Comparison of ENCODE assay signal across 15 cellular contexts in genomic region chr1:230760360-230760827, GRCh38. TPM values are rescaled to one million over a fixed set of nuclear protein-coding genes. Genes with fewer than 3 reads are reported as not detected.
DNase-seq lines count a peak whose midpoint lies in the region; ATAC-seq, FAIRE-seq and TF ChIP-seq lines count a peak whose summit lies in the region.
"Had no signal": no experiment of that assay in that cellular context is flagged by ENCODE, and none has a peak within 500 bp of the region (broad histone marks: within the 10 kb centered on the region; RNA-seq: fewer than 3 reads in every experiment).

No MANE protein-coding gene starts in this region.

- TF ChIP-seq EP300 in Ishikawa (IDR thresholded peaks at IDR 0.05; ENCODE audit: borderline replicate concordance): no peak

- ATAC-seq in WTC11 (peak; percentile 90), left colon (peak; percentile 59), HG03097 (IDR thresholded peaks at IDR 0.05; ENCODE audit: low FRiP score, unreplicated experiment) (no peak)
- ATAC-seq in stimulated activated naive CD8-positive, alpha-beta T cell treated with anti-CD3 and anti-CD28 coated beads, Interleukin-15, Interleukin-2, amounts not matched to agents 100 U/mL and 50 U/mL, for 24 hours: no peak

- intact Hi-C loops in left colon (cut with DNase I, micrococcal nuclease): no loop called here

- no peak for FAIRE-seq in D721Med (lab: Jason Lieb, UNC)
- FAIRE-seq: HTR-8/SVneo, TTC549 had no signal

- H3K4me1 Mint-ChIP-seq in WTC11: peaks cover 4% of the 10 kb centered on the region

- H3K36me3 Mint-ChIP-seq in WTC11: no peaks in the 10 kb centered on the region

- no peak overlapping the region for H3K4me3 Mint-ChIP-seq in WTC11

- CTCF ChIA-PET in WTC11 (lab: Charles Lee): interaction anchor here (0.7 to 1.8 kb wide), 7 partner anchors 12 to 119 kb away, joined by 3 to 8 read pairs (median 6); partner anchors contain the start of gene AGT

- POLR2A ChIA-PET in WTC11 (lab: Charles Lee): interaction anchor here (0.6 kb wide), 1 partner anchor 787 kb away, joined by 3 read pairs; no protein-coding TSS in a partner anchor

- no peak overlapping the region for H3K27ac Mint-ChIP-seq in WTC11

- peaks cover 10% of the 10 kb centered on the region for H3K27me3 Mint-ChIP-seq in WTC11 (ENCODE audit: low read depth)

- peak; percentile 19; the same call in 1 of the 2 replicates for TF ChIP-seq RAD21 in Ishikawa (IDR thresholded peaks at IDR 0.05; ENCODE audit: low read depth)

- H3K9me3 Mint-ChIP-seq in WTC11: peaks cover 13% of the 10 kb centered on the region

- DNase-seq in D721Med (ENCODE audit: insufficient read length, low spot score) (no peak), WTC11 (ENCODE audit: low spot score) (peak; percentile 50), left colon (no peak)
- no peak for DNase-seq in activated CD8-positive, alpha-beta memory T cell treated with anti-CD3 and anti-CD28 coated beads for 24 hours
- no peak for DNase-seq in stimulated activated CD4-positive, alpha-beta T cell treated with anti-CD3 and anti-CD28 coated beads, Interleukin-2, amount 100 ng/mL, for 24 hours
- no peak for DNase-seq in stimulated activated naive CD8-positive, alpha-beta T cell treated with anti-CD3 and anti-CD28 coated beads, Interleukin-15, Interleukin-2, amounts not matched to agents 100 U/mL and 50 U/mL, for 24 hours
- DNase-seq: effector CD8-positive, alpha-beta T cell; NCI-H1048; SIG-M5 had no signal

- peak; percentile 4 for TF ChIP-seq CTCF in D721Med (IDR thresholded peaks at IDR 0.05; ENCODE audit: insufficient read depth, missing control alignments)
- TF ChIP-seq CTCF in WTC11 (IDR thresholded peaks at IDR 0.05): no peak

TF ChIP-seq in Ishikawa, 13 proteins besides CTCF, POLR2A, EP300 and RAD21:
- TF ChIP-seq CREB1 (IDR thresholded peaks at IDR 0.05; ENCODE audit: low read depth): no peak
- no peak for TF ChIP-seq TCF12 (IDR thresholded peaks at IDR 0.05; ENCODE audit: low read depth)
- TF ChIP-seq REST (IDR thresholded peaks at IDR 0.05; ENCODE audit: low read depth): no peak
- no peak for TF ChIP-seq USF1 (IDR thresholded peaks at IDR 0.05)
- no peak for TF ChIP-seq NFIC (IDR thresholded peaks at IDR 0.05)
- no peak for TF ChIP-seq FOXM1 (IDR thresholded peaks at IDR 0.05; ENCODE audit: borderline replicate concordance, low read depth)
- TF ChIP-seq TAF1 (IDR thresholded peaks at IDR 0.05; ENCODE audit: low read depth): no peak
- TF ChIP-seq ZBTB7A (IDR thresholded peaks at IDR 0.05; ENCODE audit: low read depth): no peak
- TF ChIP-seq TEAD4 (IDR thresholded peaks at IDR 0.05): no peak
- no peak for TF ChIP-seq MAX (IDR thresholded peaks at IDR 0.05)
- TF ChIP-seq YY1 (IDR thresholded peaks at IDR 0.05; ENCODE audit: low read depth): no peak
- no peak for TF ChIP-seq CEBPB (IDR thresholded peaks at IDR 0.05)
- no peak for TF ChIP-seq EGR1 (IDR thresholded peaks at IDR 0.05)

TF ChIP-seq in WTC11, 78 proteins besides CTCF, POLR2A, EP300 and RAD21:
- TF ChIP-seq NR3C1 (CRISPR knock-in tag; conservative IDR thresholded peaks at IDR 0.05; ENCODE audit: low read depth) (no peak), SMAD3 (CRISPR knock-in tag; IDR thresholded peaks at IDR 0.05; ENCODE audit: borderline replicate concordance) (no peak), ZNF532 (CRISPR knock-in tag; IDR thresholded peaks at IDR 0.05; ENCODE audit: borderline replicate concordance) (no peak), SP1 (CRISPR knock-in tag; conservative IDR thresholded peaks at IDR 0.05) (no peak), NR2C2 (CRISPR knock-in tag; IDR thresholded peaks at IDR 0.05) (no peak), FOXP4 (CRISPR knock-in tag; IDR thresholded peaks at IDR 0.05) (no peak), ZBTB21 (CRISPR knock-in tag; IDR thresholded peaks at IDR 0.05; ENCODE audit: borderline replicate concordance) (no peak), IRF2 (CRISPR knock-in tag; IDR thresholded peaks at IDR 0.05; ENCODE audit: borderline replicate concordance, low read depth) (no peak), FOXP1 (CRISPR knock-in tag; IDR thresholded peaks at IDR 0.05; ENCODE audit: borderline replicate concordance) (no peak)

RNA-seq across cellular contexts. Expression of gene CAPN9, which starts 13.2 kb away (rescaled TPM):
- total RNA-seq in WTC11 (2021): 0.16 TPM in 1 of 3 replicates, not detected in the others
- total RNA-seq in left colon: 10 to 100 TPM; 46.3 to 53.6 TPM
- total RNA-seq: fibroblast of villous mesenchyme, psoas muscle had no signal

RNA-seq across cellular contexts. Expression of gene AGT, which starts 46.5 kb away (rescaled TPM):
- total RNA-seq in WTC11 (2021): 0.64 to 1.0 TPM (median 1.0 TPM) in 3 replicates
- total RNA-seq in left colon: 1 to 10 TPM; 1.2 to 2.1 TPM
- total RNA-seq: fibroblast of villous mesenchyme had no signal

Comparison
In these comparisons a context has a peak if more than half of its experiments do, and no peak if none do; other contexts are left out.
1. ATAC-seq: peak in WTC11 (single experiment) and left colon (single experiment); none in HG03097 (single experiment) and stimulated activated naive CD8-positive, alpha-beta T cell treated with anti-CD3 and anti-CD28 coated beads, Interleukin-15, Interleukin-2, amounts not matched to agents 100 U/mL and 50 U/mL, for 24 hours (single experiment).
2. RNA of gene CAPN9, which starts 13.2 kb away (total RNA-seq): 46.3 to 53.6 TPM in left colon; 0.16 TPM in WTC11; every median in the first group is over 10 times any median in the second.